ENCODE assay signal across 1 cellular context in the genomic region with DNA sequence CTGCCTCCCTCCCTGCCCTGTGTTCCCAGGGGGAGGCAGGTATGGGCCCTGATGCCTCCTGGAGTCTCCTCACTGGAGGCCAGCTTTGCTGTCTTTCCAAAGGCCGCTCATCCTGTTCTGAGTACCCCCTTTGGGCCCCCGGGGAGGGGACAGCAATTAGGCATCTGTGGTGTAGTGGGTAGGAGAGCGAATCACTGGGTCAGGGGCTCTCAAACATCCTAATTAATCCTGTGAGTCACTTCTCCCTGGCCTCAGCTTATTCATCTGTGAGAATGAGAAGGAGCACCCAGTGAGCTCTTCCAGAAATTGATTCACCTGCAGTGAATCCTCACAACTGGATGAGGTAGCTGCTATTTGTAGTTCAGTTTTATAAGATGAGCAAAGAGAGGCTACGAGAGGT.
TF ChIP-seq lines count a peak whose summit lies in the region.

No MANE protein-coding gene starts in this region.

TF ChIP-seq in SK-N-SH, 30 proteins besides CTCF, POLR2A, EP300 and RAD21 (continued from another document):
- TF ChIP-seq, protein P1, sequence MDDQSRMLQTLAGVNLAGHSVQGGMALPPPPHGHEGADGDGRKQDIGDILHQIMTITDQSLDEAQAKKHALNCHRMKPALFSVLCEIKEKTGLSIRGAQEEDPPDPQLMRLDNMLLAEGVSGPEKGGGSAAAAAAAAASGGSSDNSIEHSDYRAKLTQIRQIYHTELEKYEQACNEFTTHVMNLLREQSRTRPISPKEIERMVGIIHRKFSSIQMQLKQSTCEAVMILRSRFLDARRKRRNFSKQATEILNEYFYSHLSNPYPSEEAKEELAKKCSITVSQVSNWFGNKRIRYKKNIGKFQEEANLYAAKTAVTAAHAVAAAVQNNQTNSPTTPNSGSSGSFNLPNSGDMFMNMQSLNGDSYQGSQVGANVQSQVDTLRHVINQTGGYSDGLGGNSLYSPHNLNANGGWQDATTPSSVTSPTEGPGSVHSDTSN (IDR thresholded peaks at IDR 0.05) = no peak
- TF ChIP-seq ELF1 (IDR thresholded peaks at IDR 0.05) (no peak), SIN3A (IDR thresholded peaks at IDR 0.05; ENCODE audit: borderline replicate concordance, low read depth, low read length) (no peak), NFIC (IDR thresholded peaks at IDR 0.05; ENCODE audit: borderline replicate concordance) (no peak), RFX5 (IDR thresholded peaks at IDR 0.05; ENCODE audit: low read length) (no peak), CHD2 (IDR thresholded peaks at IDR 0.05; ENCODE audit: low read length, partially characterized antibody) (no peak), TCF12 (IDR thresholded peaks at IDR 0.05) (no peak), RCOR1 (IDR thresholded peaks at IDR 0.05; ENCODE audit: low read length) (no peak)
- TF ChIP-seq, protein P2, sequence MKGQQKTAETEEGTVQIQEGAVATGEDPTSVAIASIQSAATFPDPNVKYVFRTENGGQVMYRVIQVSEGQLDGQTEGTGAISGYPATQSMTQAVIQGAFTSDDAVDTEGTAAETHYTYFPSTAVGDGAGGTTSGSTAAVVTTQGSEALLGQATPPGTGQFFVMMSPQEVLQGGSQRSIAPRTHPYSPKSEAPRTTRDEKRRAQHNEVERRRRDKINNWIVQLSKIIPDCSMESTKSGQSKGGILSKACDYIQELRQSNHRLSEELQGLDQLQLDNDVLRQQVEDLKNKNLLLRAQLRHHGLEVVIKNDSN (IDR thresholded peaks at IDR 0.05; ENCODE audit: borderline replicate concordance, low read depth) = no peak
- TF ChIP-seq, protein P3, sequence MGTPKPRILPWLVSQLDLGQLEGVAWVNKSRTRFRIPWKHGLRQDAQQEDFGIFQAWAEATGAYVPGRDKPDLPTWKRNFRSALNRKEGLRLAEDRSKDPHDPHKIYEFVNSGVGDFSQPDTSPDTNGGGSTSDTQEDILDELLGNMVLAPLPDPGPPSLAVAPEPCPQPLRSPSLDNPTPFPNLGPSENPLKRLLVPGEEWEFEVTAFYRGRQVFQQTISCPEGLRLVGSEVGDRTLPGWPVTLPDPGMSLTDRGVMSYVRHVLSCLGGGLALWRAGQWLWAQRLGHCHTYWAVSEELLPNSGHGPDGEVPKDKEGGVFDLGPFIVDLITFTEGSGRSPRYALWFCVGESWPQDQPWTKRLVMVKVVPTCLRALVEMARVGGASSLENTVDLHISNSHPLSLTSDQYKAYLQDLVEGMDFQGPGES (IDR thresholded peaks at IDR 0.05; ENCODE audit: low read depth, low read length) = no peak
- TF ChIP-seq, protein P4, sequence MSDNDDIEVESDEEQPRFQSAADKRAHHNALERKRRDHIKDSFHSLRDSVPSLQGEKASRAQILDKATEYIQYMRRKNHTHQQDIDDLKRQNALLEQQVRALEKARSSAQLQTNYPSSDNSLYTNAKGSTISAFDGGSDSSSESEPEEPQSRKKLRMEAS (IDR thresholded peaks at IDR 0.05; ENCODE audit: low read depth) = no peak
